14 cellular contexts compared by ENCODE assay signal in the genomic region with DNA sequence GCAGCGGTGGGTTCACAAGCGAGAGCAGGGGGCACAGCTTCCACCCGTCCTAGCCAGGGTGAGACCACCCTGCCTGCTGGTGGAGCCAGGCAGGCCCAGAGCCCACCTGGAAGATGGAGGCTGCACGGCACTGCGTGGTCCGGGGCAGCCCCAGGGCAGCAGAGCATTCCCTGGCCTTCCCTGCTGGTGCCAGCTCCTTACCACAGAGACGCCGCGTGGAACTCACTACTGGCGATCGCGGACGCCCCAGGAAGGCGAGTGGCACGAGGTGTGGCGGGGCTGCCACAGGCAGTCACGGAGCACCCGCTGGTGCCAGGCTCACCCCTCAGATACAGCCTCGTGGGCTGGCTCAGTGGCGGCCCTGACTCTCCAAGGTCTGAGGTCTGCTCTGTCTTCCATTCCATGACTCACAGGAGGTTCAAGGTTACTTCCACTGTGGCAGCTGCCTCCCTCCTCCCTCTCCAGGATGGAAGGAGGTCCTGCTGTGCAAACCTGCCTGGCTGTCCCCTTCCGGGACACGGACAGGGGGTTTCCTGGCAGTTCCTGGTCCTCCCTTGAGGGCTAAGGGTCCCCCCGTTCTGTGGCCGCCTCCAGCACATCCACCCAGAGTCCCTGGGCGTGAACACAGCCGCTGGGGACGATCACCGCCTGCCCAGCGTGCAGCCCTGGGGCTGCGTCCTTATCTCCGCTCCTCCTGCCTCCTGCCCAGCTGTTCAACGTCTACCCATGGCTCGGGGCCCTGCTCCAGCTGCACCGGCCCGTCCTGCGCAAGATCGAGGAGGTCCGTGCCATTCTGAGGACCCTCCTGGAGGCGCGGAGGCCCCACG. TPM values are rescaled to one million over a fixed set of nuclear protein-coding genes. Genes with fewer than 3 reads are reported as not detected.
DNase-seq lines count a peak whose midpoint lies in the region; ATAC-seq, FAIRE-seq and TF ChIP-seq lines count a peak whose summit lies in the region.
"Had no signal": no experiment of that assay in that cellular context is flagged by ENCODE, and none has a peak within 500 bp of the region (broad histone marks: within the 10 kb centered on the region; RNA-seq: fewer than 3 reads in every experiment).

No MANE protein-coding gene starts in this region.

- peak; percentile 54 for FAIRE-seq in endothelial cell of umbilical vein (lab: Jason Lieb, UNC)
- FAIRE-seq: GM18507 had no signal

- dilution Hi-C loops in endothelial cell of umbilical vein (cut with MboI; ENCODE audit: extremely low pct_ligation_motif_present, low sequenced_read_pairs) = no loop called here

- intact Hi-C loops in endothelial cell of umbilical vein (cut with micrococcal nuclease) (no loop called here), ovary (cut with DNase I) (loop anchor here in 2 of 4 donors (10.0 kb wide), 2 partner anchors 169 to 201 kb away; no protein-coding TSS in a partner anchor)

- H3K4me1 ChIP-seq in endothelial cell of umbilical vein (ENCODE audit: control insufficient read depth, extremely low read depth, insufficient read depth, low read length) (peaks cover 2% of the 10 kb centered on the region), ovary (ENCODE audit: insufficient read depth) (peaks cover 30% of the 10 kb centered on the region)

- no peaks in the 10 kb centered on the region for H4K20me1 ChIP-seq in endothelial cell of umbilical vein (replicated peaks; ENCODE audit: control insufficient read depth, extremely low read depth, insufficient read depth, low read length)

- H3K79me2 ChIP-seq in endothelial cell of umbilical vein (ENCODE audit: control insufficient read depth, insufficient read depth, low read length) = no peaks in the 10 kb centered on the region

- no peak overlapping the region for H3K27ac ChIP-seq in endothelial cell of umbilical vein (ENCODE audit: insufficient read depth, low read depth, low read length)
- H3K27ac ChIP-seq in ovary = peak overlapping the region in 1 of 2 donors; percentile 59

- H3K9me1 ChIP-seq in endothelial cell of umbilical vein (replicated peaks; ENCODE audit: control insufficient read depth, extremely low read depth, insufficient read depth, low read length) = no peaks in the 10 kb centered on the region

- TF ChIP-seq CTCF in endothelial cell of umbilical vein (IDR thresholded peaks at IDR 0.05; ENCODE audit: extremely low read depth in 1 of 2, insufficient read depth in 1 of 2, low read depth in 1 of 2, low read length in 2 of 2) (no peak), ovary (IDR thresholded peaks at IDR 0.05) (no peak)

- H3K4me3 ChIP-seq in endothelial cell of umbilical vein (replicated peaks in 1 of 3; ENCODE audit: insufficient read depth in 1 of 3, low read depth in 1 of 3, low read length in 3 of 3) (no peak overlapping the region), ovary (no peak overlapping the region)

- no peak for TF ChIP-seq POLR2A in endothelial cell of umbilical vein (IDR thresholded peaks at IDR 0.05; ENCODE audit: low read depth, low read length)
- TF ChIP-seq POLR2A in ovary (IDR thresholded peaks at IDR 0.05) = peak; percentile 8

- no peaks in the 10 kb centered on the region for H3K27me3 ChIP-seq in endothelial cell of umbilical vein (ENCODE audit: control insufficient read depth in 2 of 2, insufficient read depth in 2 of 2, low read length in 2 of 2)
- no peaks in the 10 kb centered on the region for H3K27me3 ChIP-seq in ovary

- H3K9me3 ChIP-seq in endothelial cell of umbilical vein (replicated peaks; ENCODE audit: control insufficient read depth, insufficient read depth, low read length) = no peaks in the 10 kb centered on the region
- no peaks in the 10 kb centered on the region for H3K9me3 ChIP-seq in ovary

- no peaks in the 10 kb centered on the region for H3K36me3 ChIP-seq in endothelial cell of umbilical vein (ENCODE audit: control insufficient read depth in 2 of 2, extremely low read depth in 1 of 2, insufficient read depth in 2 of 2, low read length in 2 of 2)
- H3K36me3 ChIP-seq in ovary = no peaks in the 10 kb centered on the region

- H3K9ac ChIP-seq in endothelial cell of umbilical vein (replicated peaks; ENCODE audit: extremely low read depth, insufficient read depth, low read length) = no peak overlapping the region

- no peak overlapping the region for H2AFZ ChIP-seq in endothelial cell of umbilical vein (ENCODE audit: low read depth, low read length)

- CTCF ChIA-PET in endothelial cell of umbilical vein (lab: Charles Lee) = interaction anchor here (1.5 to 3.2 kb wide), 2 partner anchors 80 to 137 kb away, joined by 5 to 14 read pairs; no protein-coding TSS in a partner anchor

- 9 to 22% (median 10%) methylated on average over 41 of the region's 41 CpGs for WGBS in ovary, 3 donors

- H3K4me2 ChIP-seq in endothelial cell of umbilical vein (ENCODE audit: insufficient read depth, low read length) = no peak overlapping the region

- ATAC-seq in GM21529 (IDR thresholded peaks at IDR 0.05; ENCODE audit: unreplicated experiment) = no peak
- no peak for ATAC-seq in HG03457 (IDR thresholded peaks at IDR 0.05; ENCODE audit: unreplicated experiment)
- ATAC-seq: Right ventricle myocardium inferior had no signal

- POLR2A ChIA-PET in endothelial cell of umbilical vein (lab: Charles Lee) = no interaction called here

- no peak for TF ChIP-seq EP300 in ovary (IDR thresholded peaks at IDR 0.05)

- DNase-seq in Daoy (ENCODE audit: low read depth) (peak; percentile 71), OCI-M1 (lab: John Stamatoyannopoulos, UW) (peak; percentile 17), endothelial cell of umbilical vein (ENCODE audit: low read depth, low spot score) (peak; percentile 28), ovary (peak; percentile 67 to 82 (median 74)), RPMI8226 (no peak), GM19240 (ENCODE audit: insufficient read length, low spot score) (no peak)
- DNase-seq: activated CD4-positive, CD25-positive, alpha-beta regulatory T cell; activated gamma-delta T cell; hypothalamus; NCI-H2107 had no signal

- no TSS peak for BruUV-seq in endothelial cell of umbilical vein (replicated peaks; lab: Mats Ljungman, UMichigan)

TF ChIP-seq in endothelial cell of umbilical vein, 7 proteins besides CTCF, POLR2A, EP300 and RAD21 (continues in another document):
- TF ChIP-seq GATA2 (IDR thresholded peaks at IDR 0.05; ENCODE audit: insufficient read depth, insufficient read length, low read depth, low read length) (no peak), JUN (IDR thresholded peaks at IDR 0.05; ENCODE audit: borderline replicate concordance, insufficient read depth, insufficient read length, low read depth) (no peak), POLR2AphosphoS5 (IDR thresholded peaks at IDR 0.05; ENCODE audit: insufficient read depth, low read depth, low read length) (no peak)

RNA-seq across cellular contexts. Expression of a gene that starts 3.1 kb away (rescaled TPM):
- total RNA-seq in Daoy (2014; rRNA removed; shearing (Covaris generic)) = not detected in 2 replicates
- total RNA-seq in endothelial cell of umbilical vein (not detected in 2 replicates), ovary (1 to 10 TPM in 6 of 7 donors, not detected in 1; 1.3 to 5.2 (median 2.8) TPM)
- polyA plus RNA-seq in endothelial cell of umbilical vein (not detected in 2 replicates), ovary (under 1 TPM in 1 of 2 donors, not detected in 1; 0.64 TPM)
- not detected in 2 replicates for polyA plus RNA-seq in endothelial cell of umbilical vein (2011; cell fraction: cytosol; rRNA removed)
- not detected in 2 replicates for polyA plus RNA-seq in endothelial cell of umbilical vein (2011; cell fraction: nucleus; rRNA removed)
- polyA plus RNA-seq in endothelial cell of umbilical vein (2012) = 0.08 TPM in 1 of 2 replicates, not detected in the other
- polyA minus RNA-seq in endothelial cell of umbilical vein = not detected in 2 replicates
- not detected for polyA minus RNA-seq in endothelial cell of umbilical vein (2011; cell fraction: cytosol; rRNA and poly(A)+ RNA removed)
- polyA minus RNA-seq in endothelial cell of umbilical vein (2011; cell fraction: nucleus; rRNA and poly(A)+ RNA removed) = not detected in 2 replicates
- total RNA-seq: Right ventricle myocardium inferior had no signal

RNA-seq across cellular contexts. Expression of a gene that starts 10.8 kb away (rescaled TPM):
- 8.9 and 11.5 TPM in 2 replicates for total RNA-seq in Daoy (2014; rRNA removed; shearing (Covaris generic))
- 10.6 and 11.3 TPM in 2 replicates for total RNA-seq in endothelial cell of umbilical vein
- polyA plus RNA-seq in endothelial cell of umbilical vein = 4.7 and 6.8 TPM in 2 replicates
- 5.4 and 6.4 TPM in 2 replicates for polyA plus RNA-seq in endothelial cell of umbilical vein (2011; cell fraction: cytosol; rRNA removed)
- polyA plus RNA-seq in endothelial cell of umbilical vein (2011; cell fraction: nucleus; rRNA removed) = 17.4 and 23.5 TPM in 2 replicates
- polyA plus RNA-seq in endothelial cell of umbilical vein (2012) = 4.4 and 5.5 TPM in 2 replicates
- polyA minus RNA-seq in endothelial cell of umbilical vein = 7.1 and 12.1 TPM in 2 replicates
- 4.8 TPM for polyA minus RNA-seq in endothelial cell of umbilical vein (2011; cell fraction: cytosol; rRNA and poly(A)+ RNA removed)
- polyA minus RNA-seq in endothelial cell of umbilical vein (2011; cell fraction: nucleus; rRNA and poly(A)+ RNA removed) = 29.2 and 32.2 TPM in 2 replicates
- total RNA-seq in ovary = 10 to 100 TPM in 6 of 7 donors, 1 to 10 TPM in 1; 9.0 to 15.2 (median 10.5) TPM
- 1 to 10 TPM; 6.7 to 6.8 TPM for polyA plus RNA-seq in ovary

RNA-seq across cellular contexts. Expression of a gene that starts 31.6 kb away (rescaled TPM):
- 1.3 and 5.9 TPM in 2 replicates for total RNA-seq in Daoy (2014; rRNA removed; shearing (Covaris generic))
- 0.46 and 0.49 TPM in 2 replicates for total RNA-seq in endothelial cell of umbilical vein
- 0.58 and 0.76 TPM in 2 replicates for polyA plus RNA-seq in endothelial cell of umbilical vein
- polyA plus RNA-seq in endothelial cell of umbilical vein (2011; cell fraction: cytosol; rRNA removed) = 0.37 and 0.44 TPM in 2 replicates
- 0.65 and 0.84 TPM in 2 replicates for polyA plus RNA-seq in endothelial cell of umbilical vein (2011; cell fraction: nucleus; rRNA removed)
- 0.66 and 1.1 TPM in 2 replicates for polyA plus RNA-seq in endothelial cell of umbilical vein (2012)
- 1.7 and 2.1 TPM in 2 replicates for polyA minus RNA-seq in endothelial cell of umbilical vein
- 5.3 TPM for polyA minus RNA-seq in endothelial cell of umbilical vein (2011; cell fraction: cytosol; rRNA and poly(A)+ RNA removed)
- not detected in 2 replicates for polyA minus RNA-seq in endothelial cell of umbilical vein (2011; cell fraction: nucleus; rRNA and poly(A)+ RNA removed)
- total RNA-seq in ovary = 10 to 100 TPM in 1 of 7 donors, 1 to 10 TPM in 5, under 1 TPM in 1; 0.96 to 16.4 (median 3.6) TPM
- polyA plus RNA-seq in ovary = 1 to 10 TPM in 1 of 2 donors, under 1 TPM in 1; 0.52 to 3.5 TPM

RNA-seq across cellular contexts. Expression of a gene that starts 58.2 kb away (rescaled TPM):
- 0.17 and 1.1 TPM in 2 replicates for total RNA-seq in Daoy (2014; rRNA removed; shearing (Covaris generic))
- total RNA-seq in endothelial cell of umbilical vein (11.7 and 18.5 TPM in 2 replicates), ovary (10 to 100 TPM in 3 of 7 donors, 1 to 10 TPM in 4; 6.1 to 20.1 (median 8.4) TPM)
- polyA plus RNA-seq in endothelial cell of umbilical vein (44.8 and 76.6 TPM in 2 replicates), ovary (10 to 100 TPM in 1 of 2 donors, 1 to 10 TPM in 1; 7.9 to 25.0 TPM)
- 22.7 and 26.9 TPM in 2 replicates for polyA plus RNA-seq in endothelial cell of umbilical vein (2011; cell fraction: cytosol; rRNA removed)
- polyA plus RNA-seq in endothelial cell of umbilical vein (2011; cell fraction: nucleus; rRNA removed) = 11.8 and 16.1 TPM in 2 replicates
- 1.8 and 2.0 TPM in 2 replicates for polyA plus RNA-seq in endothelial cell of umbilical vein (2012)
- polyA minus RNA-seq in endothelial cell of umbilical vein = 26.1 and 33.9 TPM in 2 replicates
- polyA minus RNA-seq in endothelial cell of umbilical vein (2011; cell fraction: cytosol; rRNA and poly(A)+ RNA removed) = not detected
- polyA minus RNA-seq in endothelial cell of umbilical vein (2011; cell fraction: nucleus; rRNA and poly(A)+ RNA removed) = 12.3 and 18.3 TPM in 2 replicates

Comparison
In these comparisons a context has a peak if more than half of its experiments do, and no peak if none do; other contexts are left out.
1. DNase-seq: peak in Daoy (single experiment), OCI-M1 (single experiment), endothelial cell of umbilical vein (single experiment) and ovary (5 of 5); none in RPMI8226 (single experiment) and GM19240 (single experiment).